In the genomic region with DNA sequence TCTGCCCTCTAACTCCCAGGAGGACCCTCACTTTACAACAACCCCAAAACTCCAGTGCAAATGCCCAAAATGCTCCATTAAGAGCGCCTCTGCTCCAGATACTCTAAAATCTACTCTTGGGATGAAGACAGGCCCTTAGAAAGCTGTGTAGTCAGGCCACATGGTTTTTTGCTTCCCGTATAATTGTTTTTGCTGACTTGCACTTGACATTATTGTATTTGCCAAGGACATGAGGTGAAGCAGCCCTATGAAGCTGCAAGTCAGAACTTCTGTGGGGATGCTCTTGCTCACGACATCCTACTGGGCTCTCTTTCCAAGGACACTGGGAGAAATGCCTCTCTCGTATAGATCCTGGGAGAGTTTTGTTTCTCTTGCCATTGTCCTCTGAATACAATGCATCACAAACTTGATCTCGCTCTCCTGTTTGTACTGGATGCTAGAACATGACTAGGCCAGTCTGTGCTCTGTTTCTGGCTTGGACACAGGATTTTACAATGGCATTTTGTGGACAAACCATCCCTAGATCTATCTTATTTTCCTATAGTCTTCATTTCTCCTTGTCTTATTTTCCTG, we compare ENCODE assay signal across 22 cellular contexts.
DNase-seq lines count a peak whose midpoint lies in the region; ATAC-seq, FAIRE-seq and TF ChIP-seq lines count a peak whose summit lies in the region.
"Had no signal": no experiment of that assay in that cellular context is flagged by ENCODE, and none has a peak within 500 bp of the region (broad histone marks: within the 10 kb centered on the region; RNA-seq: fewer than 3 reads in every experiment).

No MANE protein-coding gene starts in this region.

- H3K4me3 Mint-ChIP-seq in H9: no peak overlapping the region
- H3K4me3 Mint-ChIP-seq: CD14-positive monocyte; CD4-positive, alpha-beta T cell; CD8-positive, alpha-beta memory T cell; HFFc6 had no signal

- peak overlapping the region; percentile 77; the same call in 1 of the 2 replicates for H2AFZ ChIP-seq in H1 (ENCODE audit: low read length)
- H2AFZ ChIP-seq in H9 (ENCODE audit: low read length): no peak overlapping the region

- WGBS in A549 (ENCODE audit: missing lambda C conversion rate): 43% methylated on average over 5 of the region's 5 CpGs
- WGBS in H1 (ENCODE audit: extremely low coverage in 1 of 2, insufficient coverage in 1 of 2, insufficient read length in 1 of 2, insufficient replicate concordance in 2 of 2, low coverage in 1 of 2, low lambda C conversion rate in 2 of 2, missing lambda C conversion rate in 1 of 2), 2 experiments: 92% methylated on average over 5 of the region's 5 CpGs; no CpG with 5 or more reads in 1 of the 2 experiments
- 87 to 90% methylated on average over 5 of the region's 5 CpGs for WGBS in lower leg skin, 2 donors
- WGBS in H9 (ENCODE audit: extremely low coverage, insufficient read length, low lambda C conversion rate): no CpG with 5 or more reads among the region's 5 CpGs

- intact Hi-C loops in lower leg skin (cut with DNase I; ENCODE audit: low total_unique reads): no loop called here

- H3K79me1 ChIP-seq in H1 (ENCODE audit: low read depth, low read length): no peaks in the 10 kb centered on the region
- H3K79me1 ChIP-seq in H9 (ENCODE audit: insufficient read depth, low read depth, low read length, poor library complexity, severe bottlenecking): no peaks in the 10 kb centered on the region

- H3K56ac ChIP-seq in H1 (replicated peaks; ENCODE audit: insufficient read length, low read depth, low read length) (no peak overlapping the region), H9 (ENCODE audit: insufficient read length, low read depth, low read length) (no peak overlapping the region)

- CTCF ChIA-PET in A549 (lab: Yijun Ruan, JAX) (no interaction called here), H1 (lab: Charles Lee; ENCODE audit: partially characterized antibody) (interaction anchor here (1.6 kb wide), 1 partner anchor 24 kb away, joined by 3 read pairs; no protein-coding TSS in a partner anchor)

- H4K8ac ChIP-seq in H1 (ENCODE audit: extremely low read depth, insufficient read depth, low read length) (no peak overlapping the region), H9 (replicated peaks; ENCODE audit: insufficient read length, low read depth, low read length) (no peak overlapping the region)

- no peaks in the 10 kb centered on the region for H3K36me3 Mint-ChIP-seq in H9 (ENCODE audit: insufficient read depth in 1 of 3, low read depth in 3 of 3)
- H3K36me3 Mint-ChIP-seq: CD14-positive monocyte; CD8-positive, alpha-beta memory T cell had no signal

- no peaks in the 10 kb centered on the region for H3K79me2 ChIP-seq in H1 (ENCODE audit: control insufficient read depth in 1 of 2, insufficient read depth in 2 of 2, low read length in 2 of 2)
- H3K79me2 ChIP-seq in H9 (ENCODE audit: insufficient read depth, low read length): no peaks in the 10 kb centered on the region

- H3K9me3 Mint-ChIP-seq in H9: no peaks in the 10 kb centered on the region
- H3K9me3 Mint-ChIP-seq: CD14-positive monocyte; CD4-positive, alpha-beta T cell; CD8-positive, alpha-beta memory T cell had no signal

- TF ChIP-seq EP300 in A549 (IDR thresholded peaks at IDR 0.05) (no peak), H1 (IDR thresholded peaks at IDR 0.05; ENCODE audit: borderline replicate concordance in 1 of 2, low read depth in 2 of 2, low read length in 2 of 2) (no peak)

- H2BK12ac ChIP-seq in H1 (ENCODE audit: low read depth, low read length) (no peak overlapping the region), H9 (ENCODE audit: insufficient read length, low read depth, low read length) (no peak overlapping the region)

- H3K23me2 ChIP-seq in H1 (ENCODE audit: low read depth, low read length) (no peaks in the 10 kb centered on the region), H9 (ENCODE audit: insufficient read length, low read depth, low read length, poor library complexity, severe bottlenecking) (no peaks in the 10 kb centered on the region)

- no peaks in the 10 kb centered on the region for H3K36me3 ChIP-seq in H1 (ENCODE audit: control insufficient read depth in 2 of 4, insufficient read depth in 4 of 4, low read length in 3 of 4)
- H3K36me3 ChIP-seq: BE2C; BLaER1 treated with 17β-estradiol and CSF1 and Interleukin-3, amounts not matched to agents 10 nM and 100 nM; HAP-1 had no signal

- no peak overlapping the region for H3K14ac ChIP-seq in H1 (ENCODE audit: insufficient read length)
- H3K14ac ChIP-seq in H9 (ENCODE audit: insufficient read depth, low read length): no peak overlapping the region

- no peak for DNase-seq in A549 (ENCODE audit: low read depth in 1 of 2, low spot score in 1 of 2)
- peak; percentile 13 for DNase-seq in Ammon's horn (ENCODE audit: low spot score)
- no peak for DNase-seq in H1 (ENCODE audit: low read depth in 1 of 2, low spot score in 2 of 2)
- peak; percentile 75 for DNase-seq in pons (ENCODE audit: low spot score)
- DNase-seq in lower leg skin (ENCODE audit: low spot score in 2 of 2): no peak
- DNase-seq in H9: no peak
- DNase-seq: BE2C; CD4-positive, alpha-beta T cell; CD8-positive, alpha-beta memory T cell; DMS 273 treated with DMSO at 0.1 percent for 48 hours; DMS79; EL; GDM1; HFFc6 had no signal

- H3K9me3 ChIP-seq in A549 (no peaks in the 10 kb centered on the region), H1 (ENCODE audit: insufficient read depth in 2 of 2, low read depth in 1 of 2, low read length in 1 of 2) (no peaks in the 10 kb centered on the region), H9 (ENCODE audit: control insufficient read depth, low read depth, low read length) (no peaks in the 10 kb centered on the region)
- H3K9me3 ChIP-seq: BE2C; BLaER1 treated with 17β-estradiol and CSF1 and Interleukin-3, amounts not matched to agents 10 nM and 100 nM; HAP-1 had no signal

- POLR2A ChIA-PET in A549 (lab: Yijun Ruan, JAX) (no interaction called here), H1 (lab: Charles Lee; ENCODE audit: partially characterized antibody) (no interaction called here)

- TF ChIP-seq POLR2A in A549 (IDR thresholded peaks at IDR 0.05; ENCODE audit: low read length) (no peak), H1 (IDR thresholded peaks at IDR 0.05; ENCODE audit: control extremely low read depth in 1 of 2, low read depth in 2 of 2, low read length in 2 of 2) (no peak), lower leg skin (IDR thresholded peaks at IDR 0.05) (no peak)

- H2BK20ac ChIP-seq in H1 (ENCODE audit: low read length) (no peak overlapping the region), H9 (ENCODE audit: low read depth, low read length, poor library complexity, severe bottlenecking) (no peak overlapping the region)

- H3K4me3 ChIP-seq in A549 (no peak overlapping the region), H1 (ENCODE audit: extremely low read depth in 1 of 4, insufficient read depth in 2 of 4, low read depth in 3 of 4, low read length in 4 of 4) (no peak overlapping the region), lower leg skin (ENCODE audit: low read depth, poor library complexity, severe bottlenecking) (no peak overlapping the region)
- H3K4me3 ChIP-seq: BLaER1 treated with 17β-estradiol and CSF1 and Interleukin-3, amounts not matched to agents 10 nM and 100 nM; GM12878; HAP-1 had no signal

- H3K4me1 Mint-ChIP-seq in H9: peaks cover 13 to 14% of the 10 kb centered on the region in 2 experiments
- H3K4me1 Mint-ChIP-seq: CD14-positive monocyte; CD8-positive, alpha-beta memory T cell had no signal

- H2BK15ac ChIP-seq in H1 (ENCODE audit: low read length) (no peak overlapping the region), H9 (ENCODE audit: low read depth, low read length) (no peak overlapping the region)

- H3K27me3 ChIP-seq in H1 (replicated peaks in 1 of 4; ENCODE audit: control insufficient read depth in 3 of 4, extremely low read depth in 1 of 4, insufficient read depth in 3 of 4, low read length in 3 of 4) (no peaks in the 10 kb centered on the region), H9 (ENCODE audit: insufficient read depth, low read length) (0 out of 2 replicates have a peak, but pooled peaks cover 2% of the 10 kb centered on the region)
- H3K27me3 ChIP-seq: BE2C; BLaER1 treated with 17β-estradiol and CSF1 and Interleukin-3, amounts not matched to agents 10 nM and 100 nM had no signal

- no peaks in the 10 kb centered on the region for H3K4me1 ChIP-seq in A549
- H3K4me1 ChIP-seq in H1 (replicated peaks in 1 of 4; ENCODE audit: control insufficient read depth in 3 of 4, insufficient read depth in 4 of 4, low read length in 3 of 4): peaks cover 0 to 4% (median 0%) of the 10 kb centered on the region in 4 experiments; a peak in 1 of 7 replicates
- H3K4me1 ChIP-seq in H9 (ENCODE audit: insufficient read depth, low read length): peaks cover 3% of the 10 kb centered on the region; the same call in 1 of the 2 replicates
- H3K4me1 ChIP-seq: HAP-1 had no signal

- H3K4ac ChIP-seq in H1 (replicated peaks; ENCODE audit: insufficient read length, low read depth, low read length): no peak overlapping the region
- H3K4ac ChIP-seq in H9 (ENCODE audit: low read depth, low read length): no peak overlapping the region

- H2BK5ac ChIP-seq in H1 (ENCODE audit: low read depth, low read length): no peak overlapping the region
- H2BK5ac ChIP-seq in H9 (ENCODE audit: insufficient read length, low read length): no peak overlapping the region

- no peak overlapping the region for H2AK5ac ChIP-seq in H1 (ENCODE audit: low read depth, low read length)
- no peak overlapping the region for H2AK5ac ChIP-seq in H9 (ENCODE audit: insufficient read length, low read length)

- H4K5ac ChIP-seq in H1 (ENCODE audit: insufficient read length, low read depth, low read length) (no peak overlapping the region), H9 (ENCODE audit: insufficient read length, low read depth, low read length) (no peak overlapping the region)

- H3K27me3 Mint-ChIP-seq in H9 (ENCODE audit: low read depth): no peaks in the 10 kb centered on the region; the same call in 1 of the 2 replicates
- H3K27me3 Mint-ChIP-seq: CD4-positive, alpha-beta T cell had no signal

- H3K23ac ChIP-seq in H1 (ENCODE audit: insufficient read length): no peak overlapping the region
- no peak overlapping the region for H3K23ac ChIP-seq in H9 (ENCODE audit: insufficient read length, low read depth, low read length)

- H3K27ac ChIP-seq in A549 (no peak overlapping the region), H1 (ENCODE audit: low read depth, low read length) (no peak overlapping the region), H9 (ENCODE audit: insufficient read length, low read depth, low read length) (no peak overlapping the region)
- H3K27ac ChIP-seq: BLaER1 treated with 17β-estradiol and CSF1 and Interleukin-3, amounts not matched to agents 10 nM and 100 nM had no signal

- H4K91ac ChIP-seq in H1 (replicated peaks; ENCODE audit: insufficient read length, low read length) (no peak overlapping the region), H9 (ENCODE audit: insufficient read length, low read depth, low read length) (no peak overlapping the region)

- TF ChIP-seq CTCF in A549 (IDR thresholded peaks at IDR 0.05) (no peak), H1 (IDR thresholded peaks at IDR 0.05; ENCODE audit: control extremely low read depth in 1 of 3, insufficient read depth in 1 of 3, low read depth in 1 of 3, low read length in 3 of 3) (no peak), lower leg skin (IDR thresholded peaks at IDR 0.05) (no peak), H9 (conservative IDR thresholded peaks at IDR 0.05) (no peak)

- no peak overlapping the region for H3K27ac Mint-ChIP-seq in H9
- H3K27ac Mint-ChIP-seq: CD4-positive, alpha-beta T cell; HFFc6 had no signal

- FAIRE-seq in A549 (lab: Jason Lieb, UNC): no peak
- no peak for FAIRE-seq in H1 (lab: Jason Lieb, UNC)
- FAIRE-seq: D721Med, GM12878, GM19239 had no signal

- H2BK120ac ChIP-seq in H1 (replicated peaks; ENCODE audit: low read depth, low read length) (no peak overlapping the region), H9 (ENCODE audit: low read depth, low read length, poor library complexity, severe bottlenecking) (no peak overlapping the region)

- H3K9ac ChIP-seq in H1 (replicated peaks in 1 of 4; ENCODE audit: extremely low read depth in 1 of 4, low read depth in 3 of 4, low read length in 3 of 4): no peak overlapping the region
- no peak overlapping the region for H3K9ac ChIP-seq in H9 (ENCODE audit: extremely low read depth, insufficient read length, low read length)
- H3K9ac ChIP-seq: BLaER1 treated with 17β-estradiol and CSF1 and Interleukin-3, amounts not matched to agents 10 nM and 100 nM had no signal

- ATAC-seq in A549 (no peak), GM21381 (IDR thresholded peaks at IDR 0.05; ENCODE audit: unreplicated experiment) (no peak), HG03521 (IDR thresholded peaks at IDR 0.05; ENCODE audit: unreplicated experiment) (no peak)
- ATAC-seq: GM12878 had no signal

- no peak overlapping the region for H3K18ac ChIP-seq in H1 (ENCODE audit: extremely low read depth, low read length)
- H3K18ac ChIP-seq in H9 (ENCODE audit: insufficient read length, low read depth, low read length): no peak overlapping the region

- H4K20me1 ChIP-seq in H1 (replicated peaks in 1 of 2; ENCODE audit: control insufficient read depth in 1 of 2, insufficient read depth in 2 of 2, low read length in 2 of 2): no peaks in the 10 kb centered on the region
- no peaks in the 10 kb centered on the region for H4K20me1 ChIP-seq in H9 (ENCODE audit: control insufficient read depth, insufficient read depth, insufficient read length)
- H4K20me1 ChIP-seq: BLaER1 treated with 17β-estradiol and CSF1 and Interleukin-3, amounts not matched to agents 10 nM and 100 nM had no signal

- no peak overlapping the region for H3T11ph ChIP-seq in H9 (ENCODE audit: low read length)

- no peak for TF ChIP-seq RAD21 in A549 (conservative IDR thresholded peaks at IDR 0.05 in 1 of 2, IDR thresholded peaks at IDR 0.05 in 1 of 2)
- no peak for TF ChIP-seq RAD21 in H1 (IDR thresholded peaks at IDR 0.05 in 1 of 2, conservative IDR thresholded peaks at IDR 0.05 in 1 of 2; ENCODE audit: low read depth in 2 of 2, low read length in 2 of 2)

- H3K4me2 ChIP-seq in A549: no peak overlapping the region
- no peak overlapping the region for H3K4me2 ChIP-seq in H1 (ENCODE audit: insufficient read depth in 1 of 2, low read depth in 2 of 2, low read length in 2 of 2)
- no peak overlapping the region for H3K4me2 ChIP-seq in H9 (ENCODE audit: insufficient read depth, insufficient read length, low read length)
- H3K4me2 ChIP-seq: BLaER1 treated with 17β-estradiol and CSF1 and Interleukin-3, amounts not matched to agents 10 nM and 100 nM had no signal

Comparison
In these comparisons a context has a peak if more than half of its experiments do, and no peak if none do; other contexts are left out.
1. DNase-seq: peak in Ammon's horn (single experiment) and pons (single experiment); none in A549 (0 of 2), H1 (0 of 2), lower leg skin (0 of 2) and H9 (single experiment).
2. Of the 18 proteins assayed by ChIP-seq in both H1 and A549: peak only in H1: none; only in A549: MAFK; in both: none; in neither: 17.